24 cellular contexts compared by ENCODE assay signal in the genomic region with DNA sequence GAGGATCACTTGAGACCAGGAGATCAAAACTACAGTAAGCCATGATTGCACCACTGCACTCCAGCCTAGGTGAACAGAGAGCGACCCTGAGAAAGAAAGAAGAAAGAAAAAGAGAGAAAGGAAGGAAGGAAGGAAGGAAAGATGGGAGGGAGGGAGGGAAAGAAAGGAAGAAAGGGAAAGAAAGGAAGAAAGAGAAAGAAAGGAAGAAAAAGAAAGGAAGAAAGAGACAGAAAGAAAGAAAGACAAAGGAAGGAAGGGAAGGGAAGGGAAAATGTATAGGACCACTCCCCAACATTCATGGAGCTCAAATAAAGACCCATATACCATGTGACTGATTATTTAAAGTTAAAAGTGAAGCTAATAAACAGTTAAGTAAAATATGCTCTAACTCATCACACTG. TPM values are rescaled to one million over a fixed set of nuclear protein-coding genes. Genes with fewer than 3 reads are reported as not detected.
"Had no signal": no experiment of that assay in that cellular context is flagged by ENCODE, and none has a peak within 500 bp of the region (broad histone marks: within the 10 kb centered on the region; RNA-seq: fewer than 3 reads in every experiment).

No MANE protein-coding gene starts in this region.

- H3K9me3 ChIP-seq: esophagus squamous epithelium, gastrocnemius medialis, heart right ventricle, left lung, lower lobe of right lung, mucosa of descending colon had no signal

- H3K36me3 Mint-ChIP-seq: mesothelial cell of epicardium; naive B cell; naive thymus-derived CD8-positive, alpha-beta T cell had no signal

- ATAC-seq: effector memory CD8-positive, alpha-beta T cell; esophagus mucosa; gastrocnemius medialis; heart right ventricle; left cardiac atrium; left lung; left ventricle myocardium superior; lower lobe of right lung; mucosa of descending colon had no signal

- H3K4me3 ChIP-seq: esophagus squamous epithelium, gastrocnemius medialis, heart right ventricle, left lung, lower lobe of right lung, mucosa of descending colon had no signal

- H3K4me3 Mint-ChIP-seq: dendritic cell treated with granulocyte-macrophage colony-stimulating factor and Interleukin-4, amounts not matched to agents 40 ng/mL and 50 ng/mL, for 4 days; effector memory CD8-positive, alpha-beta T cell; endodermal cell; mesothelial cell of epicardium; naive B cell had no signal

- H3K4me1 Mint-ChIP-seq: endodermal cell, mesothelial cell of epicardium, naive B cell had no signal

- DNase-seq: cortex of kidney; effector CD8-positive, alpha-beta T cell; effector memory CD8-positive, alpha-beta T cell; erythroblast; esophagus squamous epithelium; foreskin melanocyte; gastrocnemius medialis; glutamatergic neuron; head of caudate nucleus; heart right ventricle; hippocampal formation; left cardiac atrium; left lung; left ventricle myocardium superior; lower lobe of right lung; mesenchymal stem cell; mucosa of descending colon; naive B cell had no signal

- H3K9me3 Mint-ChIP-seq: dendritic cell treated with granulocyte-macrophage colony-stimulating factor and Interleukin-4, amounts not matched to agents 40 ng/mL and 50 ng/mL, for 4 days; effector memory CD8-positive, alpha-beta T cell; endodermal cell; mesothelial cell of epicardium; naive B cell; naive thymus-derived CD8-positive, alpha-beta T cell had no signal

- H3K4me1 ChIP-seq: gastrocnemius medialis, left lung, lower lobe of right lung had no signal

- H3K36me3 ChIP-seq: esophagus squamous epithelium, gastrocnemius medialis, heart right ventricle, left lung, lower lobe of right lung had no signal

- H3K27ac ChIP-seq: epithelial cell of prostate, esophagus squamous epithelium, gastrocnemius medialis, heart right ventricle, left lung, lower lobe of right lung had no signal

- H3K27ac Mint-ChIP-seq: dendritic cell treated with granulocyte-macrophage colony-stimulating factor and Interleukin-4, amounts not matched to agents 40 ng/mL and 50 ng/mL, for 4 days; effector memory CD8-positive, alpha-beta T cell; endodermal cell; mesothelial cell of epicardium; naive B cell had no signal

- H3K27me3 ChIP-seq: gastrocnemius medialis, heart right ventricle, left lung had no signal

RNA-seq across cellular contexts. Expression of a gene that starts 53.7 kb away (rescaled TPM):
- polyA plus RNA-seq: naive thymus-derived CD8-positive, alpha-beta T cell had no signal
